8 cellular contexts compared by ENCODE assay signal in the genomic region with DNA sequence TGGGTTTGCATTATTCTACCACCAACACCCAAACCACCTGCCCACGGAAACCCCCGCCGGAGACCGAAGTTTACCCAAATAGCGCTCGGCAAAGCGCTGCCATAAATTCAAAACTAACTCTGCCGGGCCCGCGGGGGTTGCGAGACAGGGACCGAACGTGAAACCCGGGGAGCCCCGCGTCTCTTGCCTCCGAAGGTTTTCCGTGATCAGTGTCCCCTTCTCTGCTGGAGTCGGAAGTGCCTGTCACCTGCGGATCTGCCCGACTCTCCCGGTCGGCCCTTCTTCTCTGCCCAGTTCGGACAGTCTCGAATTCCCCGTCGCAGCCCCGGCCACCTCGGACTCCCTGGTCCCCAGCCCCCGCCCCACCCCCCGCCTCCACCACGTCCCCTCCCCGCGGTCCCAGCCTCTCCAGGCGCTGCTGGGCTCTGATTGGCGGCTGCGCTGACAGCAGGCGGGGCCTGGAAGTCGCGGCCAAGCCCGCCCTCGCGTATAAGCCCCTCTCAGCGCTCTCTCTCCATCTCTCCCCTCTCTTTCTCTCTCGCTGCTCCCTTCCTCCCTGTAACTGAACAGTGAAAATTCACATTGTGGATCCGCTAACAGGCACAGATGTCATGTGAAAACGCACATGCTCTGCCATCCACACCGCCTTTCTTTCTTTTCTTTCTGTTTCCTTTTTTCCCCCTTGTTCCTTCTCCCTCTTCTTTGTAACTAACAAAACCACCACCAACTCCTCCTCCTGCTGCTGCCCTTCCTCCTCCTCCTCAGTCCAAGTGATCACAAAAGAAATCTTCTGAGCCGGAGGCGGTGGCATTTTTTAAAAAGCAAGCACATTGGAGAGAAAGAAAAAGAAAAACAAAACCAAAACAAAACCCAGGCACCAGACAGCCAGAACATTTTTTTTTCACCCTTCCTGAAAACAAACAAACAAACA. TPM values are rescaled to one million over a fixed set of nuclear protein-coding genes. Genes with fewer than 3 reads are reported as not detected.
DNase-seq lines count a peak whose midpoint lies in the region; ATAC-seq, FAIRE-seq and TF ChIP-seq lines count a peak whose summit lies in the region.

Gene RORB, plus strand, starts transcription at position 517 of the 931 bp plus-strand sequence. CDS start 642 bp downstream, outside the sequence.

- H3K36me3 Mint-ChIP-seq in activated T-cell treated with anti-CD3 and anti-CD28 coated beads, Interleukin-2, amount 50 U/mL, for 72 hours (ENCODE audit: insufficient read depth in 2 of 2): peaks cover 5 to 6% of the 10 kb centered on the region in 2 donors
- H3K36me3 Mint-ChIP-seq in naive thymus-derived CD8-positive, alpha-beta T cell: peaks cover 0 to 4% (median 0%) of the 10 kb centered on the region in 3 donors
- no peaks in the 10 kb centered on the region for H3K36me3 Mint-ChIP-seq in type B pancreatic cell

- H3K4me1 Mint-ChIP-seq in activated T-cell treated with anti-CD3 and anti-CD28 coated beads, Interleukin-2, amount 50 U/mL, for 72 hours (ENCODE audit: low read depth): peaks cover 32% of the 10 kb centered on the region
- H3K4me1 Mint-ChIP-seq in naive thymus-derived CD8-positive, alpha-beta T cell: peaks cover 18 to 39% (median 33%) of the 10 kb centered on the region in 4 donors
- H3K4me1 Mint-ChIP-seq in type B pancreatic cell (ENCODE audit: unreplicated experiment): peaks cover 25% of the 10 kb centered on the region

- H3K27ac Mint-ChIP-seq in activated T-cell treated with anti-CD3 and anti-CD28 coated beads, Interleukin-2, amount 50 U/mL, for 72 hours: peak within 1 kb of the TSS; percentile 58
- H3K27ac Mint-ChIP-seq in naive thymus-derived CD8-positive, alpha-beta T cell: peak within 1 kb of the TSS in 6 of 10 donors; percentile 57 to 72 (median 61)
- H3K27ac Mint-ChIP-seq in type B pancreatic cell: peak within 1 kb of the TSS; percentile 15

- TF ChIP-seq POLR2A in GM12892 (IDR thresholded peaks at IDR 0.05; ENCODE audit: low read depth, low read length): no peak

- H3K9me3 Mint-ChIP-seq in activated T-cell treated with anti-CD3 and anti-CD28 coated beads, Interleukin-2, amount 50 U/mL, for 72 hours: no peaks in the 10 kb centered on the region
- peaks cover 0 to 9% (median 0%) of the 10 kb centered on the region in 9 donors for H3K9me3 Mint-ChIP-seq in naive thymus-derived CD8-positive, alpha-beta T cell
- no peaks in the 10 kb centered on the region for H3K9me3 Mint-ChIP-seq in type B pancreatic cell

- peak within 1 kb of the TSS; percentile 62 to 82 for H3K4me3 ChIP-seq in foreskin fibroblast (ENCODE audit: low read depth in 1 of 2, low read length in 2 of 2)

- peak; percentile 4 for DNase-seq in A172 (ENCODE audit: low spot score)
- peak; percentile 57 for DNase-seq in GM12892 (ENCODE audit: insufficient read length)
- peak; percentile 29 for DNase-seq in NCI-H1436 treated with DMSO at 0.1 percent for 48 hours (lab: John Stamatoyannopoulos, UW)
- DNase-seq in activated T-cell treated with anti-CD3 and anti-CD28 coated beads, Interleukin-2, amount 50 U/mL, for 72 hours: peak; percentile 52 to 54
- peak; percentile 18 to 62 for DNase-seq in foreskin fibroblast
- peak in 4 of 10 donors; percentile 13 to 40 (median 24) for DNase-seq in naive thymus-derived CD8-positive, alpha-beta T cell
- DNase-seq in type B pancreatic cell (ENCODE audit: extremely low spot score, unreplicated experiment): peak; percentile 77

- peak within 1 kb of the TSS; percentile 90 to 94 for H3K4me3 Mint-ChIP-seq in activated T-cell treated with anti-CD3 and anti-CD28 coated beads, Interleukin-2, amount 50 U/mL, for 72 hours
- peak within 1 kb of the TSS; percentile 78 to 99 (median 90) for H3K4me3 Mint-ChIP-seq in naive thymus-derived CD8-positive, alpha-beta T cell
- H3K4me3 Mint-ChIP-seq in type B pancreatic cell: peak within 1 kb of the TSS; percentile 90

- peak; percentile 93 for ATAC-seq in HG02759 (IDR thresholded peaks at IDR 0.05; ENCODE audit: unreplicated experiment)
- ATAC-seq in activated T-cell treated with anti-CD3 and anti-CD28 coated beads, Interleukin-2, amount 50 U/mL, for 72 hours (replicated peaks in 1 of 2): peak; percentile 88 to 90
- ATAC-seq in naive thymus-derived CD8-positive, alpha-beta T cell: peak; percentile 70 to 77

- POLR2A ChIA-PET in naive thymus-derived CD8-positive, alpha-beta T cell (lab: Charles Lee): no interaction called here

- H3K27me3 Mint-ChIP-seq in activated T-cell treated with anti-CD3 and anti-CD28 coated beads, Interleukin-2, amount 50 U/mL, for 72 hours (ENCODE audit: low read depth): peaks cover 63% of the 10 kb centered on the region
- peaks cover 23 to 66% (median 49%) of the 10 kb centered on the region in 5 donors for H3K27me3 Mint-ChIP-seq in naive thymus-derived CD8-positive, alpha-beta T cell
- peaks cover 89% of the 10 kb centered on the region for H3K27me3 Mint-ChIP-seq in type B pancreatic cell

- peak; percentile 86 for FAIRE-seq in GM12892 (lab: Jason Lieb, UNC)

- TF ChIP-seq CTCF in foreskin fibroblast (IDR thresholded peaks at IDR 0.05; ENCODE audit: low read depth, low read length) (no peak), type B pancreatic cell (conservative IDR thresholded peaks at IDR 0.05) (no peak)

RNA-seq across cellular contexts. Expression of gene RORB, which starts in this region (rescaled TPM):
- not detected in 2 replicates for total RNA-seq in A172 (2014; rRNA removed; shearing (Covaris generic))
- 0.06 TPM for polyA plus RNA-seq in GM12892 (2012; ENCODE audit: missing spikeins)
- under 1 TPM; 0.14 TPM for total RNA-seq in activated T-cell treated with anti-CD3 and anti-CD28 coated beads, Interleukin-2, amount 50 U/mL, for 72 hours
- not detected for total RNA-seq in naive thymus-derived CD8-positive, alpha-beta T cell
- under 1 TPM in 1 of 3 donors, not detected in 2; 0.12 TPM for polyA plus RNA-seq in naive thymus-derived CD8-positive, alpha-beta T cell
- total RNA-seq in type B pancreatic cell (ENCODE audit: low replicate concordance): 0.43 and 1.7 TPM in 2 replicates

Comparison
In these comparisons a context has a peak if more than half of its experiments do, and no peak if none do; other contexts are left out.
1. Peak in DNase-seq in A172; RNA of the gene not detected or under 1 TPM.
2. Peak in DNase-seq and ATAC-seq in activated T-cell treated with anti-CD3 and anti-CD28 coated beads, Interleukin-2, amount 50 U/mL, for 72 hours; RNA of the gene not detected or under 1 TPM.
3. Peak in ATAC-seq in naive thymus-derived CD8-positive, alpha-beta T cell; RNA of the gene not detected or under 1 TPM.